12 cellular contexts compared by ENCODE assay signal in the genomic region with DNA sequence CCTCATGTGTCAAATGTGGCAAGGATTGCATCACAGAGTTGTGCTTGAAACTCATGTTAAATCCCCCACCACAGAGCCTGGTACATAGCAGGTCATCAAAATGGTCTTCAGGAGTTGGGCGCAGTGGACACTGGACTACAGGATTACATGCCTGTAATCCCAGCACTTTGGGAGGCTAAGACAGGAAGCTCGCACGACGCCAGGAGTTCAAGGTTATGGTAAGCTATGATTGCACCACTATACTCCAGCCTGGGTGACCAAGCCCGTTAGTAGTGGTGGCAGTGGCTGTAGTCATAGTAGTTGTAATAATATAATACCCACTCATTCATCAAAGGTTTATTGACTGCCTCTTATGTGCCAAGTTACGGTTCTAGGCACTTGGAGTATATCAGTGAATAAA.
DNase-seq lines count a peak whose midpoint lies in the region; ATAC-seq and TF ChIP-seq lines count a peak whose summit lies in the region.
"Had no signal": no experiment of that assay in that cellular context is flagged by ENCODE, and none has a peak within 500 bp of the region (broad histone marks: within the 10 kb centered on the region; RNA-seq: fewer than 3 reads in every experiment).

No MANE protein-coding gene starts in this region.

- no peaks in the 10 kb centered on the region for H3K9me3 ChIP-seq in T-helper 17 cell (ENCODE audit: control insufficient read depth, low read length, poor library complexity, severe bottlenecking)
- no peaks in the 10 kb centered on the region for H3K9me3 ChIP-seq in trophoblast cell (ENCODE audit: insufficient read depth, low read depth, low read length)
- H3K9me3 ChIP-seq in body of pancreas: no peaks in the 10 kb centered on the region

- H3K9ac ChIP-seq in trophoblast cell (ENCODE audit: low read length): no peak overlapping the region

- H3K36me3 Mint-ChIP-seq in natural killer cell treated with Interleukin-12 subunit alpha and Interleukin-12 subunit beta and Interleukin-15 and Interleukin-18, amount 100 ng/mL, for 72 hours: no peaks in the 10 kb centered on the region
- no peaks in the 10 kb centered on the region for H3K36me3 Mint-ChIP-seq in natural killer cell
- H3K36me3 Mint-ChIP-seq in T-helper 17 cell (ENCODE audit: low read depth): no peaks in the 10 kb centered on the region

- DNase-seq in natural killer cell treated with Interleukin-12 subunit alpha and Interleukin-12 subunit beta and Interleukin-15 and Interleukin-18, amount 100 ng/mL, for 72 hours (ENCODE audit: low spot score): no peak
- DNase-seq in natural killer cell (no peak), T-helper 17 cell (no peak), trophoblast cell (no peak), body of pancreas (no peak), 8988T (no peak)
- DNase-seq: Calu3, DMS 273 treated with DMSO at 0.1 percent for 48 hours, HCEC 1CT, HFFc6 had no signal

- peak overlapping the region; percentile 95 to 97 for H3K27ac Mint-ChIP-seq in natural killer cell treated with Interleukin-12 subunit alpha and Interleukin-12 subunit beta and Interleukin-15 and Interleukin-18, amount 100 ng/mL, for 72 hours
- no peak overlapping the region for H3K27ac Mint-ChIP-seq in natural killer cell
- H3K27ac Mint-ChIP-seq in T-helper 17 cell: peak overlapping the region; percentile 34
- H3K27ac Mint-ChIP-seq: HFFc6 had no signal

- H3K18ac ChIP-seq in trophoblast cell (ENCODE audit: low read length): no peak overlapping the region

- H2BK120ac ChIP-seq in trophoblast cell (ENCODE audit: insufficient read depth, low read length, poor library complexity): no peak overlapping the region

- H3K23ac ChIP-seq in trophoblast cell (ENCODE audit: low read length): no peak overlapping the region

- H3K27me3 Mint-ChIP-seq in natural killer cell treated with Interleukin-12 subunit alpha and Interleukin-12 subunit beta and Interleukin-15 and Interleukin-18, amount 100 ng/mL, for 72 hours: no peaks in the 10 kb centered on the region
- H3K27me3 Mint-ChIP-seq in natural killer cell (ENCODE audit: low read depth in 2 of 2): no peaks in the 10 kb centered on the region
- no peaks in the 10 kb centered on the region for H3K27me3 Mint-ChIP-seq in T-helper 17 cell

- no peak overlapping the region for H3K4me3 Mint-ChIP-seq in natural killer cell treated with Interleukin-12 subunit alpha and Interleukin-12 subunit beta and Interleukin-15 and Interleukin-18, amount 100 ng/mL, for 72 hours
- H3K4me3 Mint-ChIP-seq in natural killer cell (no peak overlapping the region), T-helper 17 cell (no peak overlapping the region)
- H3K4me3 Mint-ChIP-seq: CD14-positive monocyte, HFFc6 had no signal

- WGBS in trophoblast cell (ENCODE audit: extremely low coverage, insufficient coverage, insufficient read length): no CpG with 5 or more reads among the region's 6 CpGs
- 72 to 89% methylated on average over 5 to 6 of the region's 6 CpGs for WGBS in body of pancreas, 2 donors

- H4K12ac ChIP-seq in trophoblast cell (ENCODE audit: low read depth, low read length): no peak overlapping the region

- H3K14ac ChIP-seq in trophoblast cell (ENCODE audit: low read length): no peak overlapping the region

- no peak overlapping the region for H2BK12ac ChIP-seq in trophoblast cell (ENCODE audit: low read length)

- TF ChIP-seq POLR2A in body of pancreas (IDR thresholded peaks at IDR 0.05): no peak

- no peaks in the 10 kb centered on the region for H3K79me2 ChIP-seq in trophoblast cell (ENCODE audit: control insufficient read depth, insufficient read depth, low read length, poor library complexity)

- H3K4me3 ChIP-seq in trophoblast cell (ENCODE audit: low read depth, low read length): no peak overlapping the region
- H3K4me3 ChIP-seq in body of pancreas: no peak overlapping the region

- TF ChIP-seq CTCF in natural killer cell (IDR thresholded peaks at IDR 0.05) (no peak), body of pancreas (IDR thresholded peaks at IDR 0.05) (no peak)

- peaks cover 37 to 44% of the 10 kb centered on the region in 2 donors for H3K4me1 Mint-ChIP-seq in natural killer cell treated with Interleukin-12 subunit alpha and Interleukin-12 subunit beta and Interleukin-15 and Interleukin-18, amount 100 ng/mL, for 72 hours (ENCODE audit: low read depth in 2 of 2)
- peaks cover 5 to 8% of the 10 kb centered on the region in 2 donors for H3K4me1 Mint-ChIP-seq in natural killer cell
- H3K4me1 Mint-ChIP-seq in T-helper 17 cell: peaks cover 37% of the 10 kb centered on the region

- H3K36me3 ChIP-seq in trophoblast cell (ENCODE audit: control insufficient read depth in 1 of 2, insufficient read depth in 2 of 2, low read length in 2 of 2) (no peaks in the 10 kb centered on the region), body of pancreas (replicated peaks in 1 of 2; ENCODE audit: insufficient read depth in 1 of 2, low read depth in 2 of 2) (no peaks in the 10 kb centered on the region)

- H3K27me3 ChIP-seq in trophoblast cell (ENCODE audit: insufficient read depth, low read length): no peaks in the 10 kb centered on the region
- H3K27me3 ChIP-seq in body of pancreas: no peaks in the 10 kb centered on the region

- H2AK5ac ChIP-seq in trophoblast cell (ENCODE audit: low read length): peak overlapping the region; percentile 10

- H3K9me3 Mint-ChIP-seq in natural killer cell treated with Interleukin-12 subunit alpha and Interleukin-12 subunit beta and Interleukin-15 and Interleukin-18, amount 100 ng/mL, for 72 hours: no peaks in the 10 kb centered on the region
- no peaks in the 10 kb centered on the region for H3K9me3 Mint-ChIP-seq in natural killer cell
- H3K9me3 Mint-ChIP-seq: HFFc6 had no signal

- H3K27ac ChIP-seq in trophoblast cell (ENCODE audit: low read depth, low read length): no peak overlapping the region
- H3K27ac ChIP-seq in body of pancreas: no peak overlapping the region

- intact Hi-C loops in natural killer cell (cut with micrococcal nuclease) (no loop called here), body of pancreas (cut with DNase I) (no loop called here)

- no peak overlapping the region for H4K91ac ChIP-seq in trophoblast cell (ENCODE audit: low read depth, low read length)

- H2AFZ ChIP-seq in trophoblast cell (ENCODE audit: insufficient read depth, low read length, poor library complexity): no peak overlapping the region

- H3K4ac ChIP-seq in trophoblast cell (ENCODE audit: low read depth, low read length): no peak overlapping the region

- no peak for ATAC-seq in natural killer cell treated with Interleukin-12 subunit alpha and Interleukin-12 subunit beta and Interleukin-15 and Interleukin-18, amount 100 ng/mL, for 72 hours
- ATAC-seq in natural killer cell: no peak
- no peak for ATAC-seq in T-helper 17 cell
- ATAC-seq in body of pancreas: no peak
- ATAC-seq in GM19397 (IDR thresholded peaks at IDR 0.05; ENCODE audit: unreplicated experiment): no peak

- no peak overlapping the region for H4K8ac ChIP-seq in trophoblast cell (ENCODE audit: low read depth, low read length)

- H3K4me2 ChIP-seq in trophoblast cell (ENCODE audit: low read length): no peak overlapping the region

- peaks cover 17% of the 10 kb centered on the region for H3K79me1 ChIP-seq in trophoblast cell (ENCODE audit: low read length)

- H3K4me1 ChIP-seq in trophoblast cell (ENCODE audit: control insufficient read depth in 1 of 2, insufficient read depth in 2 of 2, low read length in 2 of 2): peaks cover 12 to 25% of the 10 kb centered on the region in 2 experiments
- H3K4me1 ChIP-seq in body of pancreas: no peaks in the 10 kb centered on the region

- H2BK5ac ChIP-seq in trophoblast cell (ENCODE audit: low read depth, low read length, poor library complexity): no peak overlapping the region

Comparison
In these comparisons a context has a peak if more than half of its experiments do, and no peak if none do; other contexts are left out.
1. H3K27ac Mint-ChIP-seq: peak in natural killer cell treated with Interleukin-12 subunit alpha and Interleukin-12 subunit beta and Interleukin-15 and Interleukin-18, amount 100 ng/mL, for 72 hours (2 of 2) and T-helper 17 cell (single experiment); none in natural killer cell (0 of 2).